In genomic region chr6:55290736-55291135, GRCh38 we compare ENCODE assay signal across 22 cellular contexts. TPM values are rescaled to one million over a fixed set of nuclear protein-coding genes. Genes with fewer than 3 reads are reported as not detected.
"Had no signal": no experiment of that assay in that cellular context is flagged by ENCODE, and none has a peak within 500 bp of the region (broad histone marks: within the 10 kb centered on the region; RNA-seq: fewer than 3 reads in every experiment).

No MANE protein-coding gene starts in this region.

- H3K4me3 ChIP-seq: MG63, SJSA1, SK-N-MC had no signal

- H3K9me3 ChIP-seq: MG63, SJSA1 had no signal

- FAIRE-seq: RCC 7860 had no signal

- H3K27ac ChIP-seq: SJSA1, SK-N-MC had no signal

- H3K36me3 ChIP-seq: MG63, SJSA1 had no signal

- H3K4me1 ChIP-seq: SJSA1 had no signal

- DNase-seq: KBM-7, MG63, NCI-H1092, NCI-H1105 treated with DMSO at 0.1 percent for 48 hours, NCI-H1417 treated with DMSO at 0.1 percent for 48 hours, NCI-H146, NCI-H1694 treated with DMSO at 0.1 percent for 48 hours, NCI-H1930, NCI-H2081, NCI-H2107, NCI-H2227 treated with DMSO at 0.1 percent for 48 hours, NCI-H524, NCI-H69, NCI-H774, Right ventricle myocardium superior, RPMI8226, SIG-M5 had no signal

- H3K27me3 ChIP-seq: MG63, SJSA1 had no signal

RNA-seq across cellular contexts. Expression of gene GFRAL, which starts 36.5 kb away (rescaled TPM):
- total RNA-seq: HT-29, NCI-H460, Right ventricle myocardium superior, SJSA1 had no signal
